In the genomic region with DNA sequence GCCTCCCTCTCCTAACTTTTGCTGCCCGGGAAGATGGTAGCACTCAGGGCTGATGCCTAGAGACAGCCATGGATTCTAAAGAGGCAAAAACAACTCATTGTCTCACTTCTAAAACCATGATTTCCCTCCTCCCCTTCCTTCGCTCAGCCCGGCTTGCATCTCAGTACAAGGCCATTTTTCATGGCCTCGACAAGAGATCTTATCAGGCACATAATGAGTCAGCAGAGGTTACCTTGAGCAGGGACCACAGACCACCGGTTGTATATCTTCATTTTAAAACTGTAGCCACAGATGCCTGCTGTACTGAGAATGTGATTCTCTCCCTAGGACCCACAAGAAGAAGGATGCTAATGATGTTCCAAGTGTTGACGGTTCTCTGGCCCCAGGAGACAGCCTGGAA, we compare ENCODE assay signal across 34 cellular contexts.
"Had no signal": no experiment of that assay in that cellular context is flagged by ENCODE, and none has a peak within 500 bp of the region (broad histone marks: within the 10 kb centered on the region; RNA-seq: fewer than 3 reads in every experiment).

No MANE protein-coding gene starts in this region.

- H3K9me3 ChIP-seq: ascending aorta, colonic mucosa, esophagus squamous epithelium had no signal

- FAIRE-seq: endometrium, endothelial cell of umbilical vein had no signal

- ATAC-seq: activated CD4-positive, alpha-beta T cell treated with anti-CD3 and anti-CD28 coated beads for 36 hours; activated CD4-positive, CD25-positive, alpha-beta regulatory T cell treated with anti-CD3 and anti-CD28 coated beads, Interleukin-2, amount 50 U/mL, for 24 hours; activated naive CD4-positive, alpha-beta T cell treated with anti-CD3 and anti-CD28 coated beads, Interleukin-2, amount 50 U/mL, for 72 hours; gastroesophageal sphincter; heart right ventricle; T-helper 17 cell had no signal

- H3K4me3 ChIP-seq: ascending aorta, breast epithelium, cardiac muscle cell, colonic mucosa, esophagus squamous epithelium, gastroesophageal sphincter, heart right ventricle had no signal

- H3K9me3 Mint-ChIP-seq: activated B cell treated with CpG ODN at 0.5 μM for 24 hours; activated CD4-positive, alpha-beta memory T cell treated with anti-CD3 and anti-CD28 coated beads, Interleukin-2, amount 10 ng/mL, durations not matched to agents 7 days and 5 days; activated CD4-positive, alpha-beta T cell treated with anti-CD3 and anti-CD28 coated beads, Interleukin-2, amount 10 ng/mL, durations not matched to agents 24 days and 14 days; activated T-helper 1 cell treated with anti-CD3 and anti-CD28 coated beads, Interleukin-12 subunit alpha, Interleukin-12 subunit beta, Interleukin-2, Interleukin-4 antibody, amounts not matched to agents 30 ng/mL and 10 ng/mL and 1 ng/mL, durations not matched to agents 14 hours and 24 hours and 36 hours; activated T-helper 2 cell treated with anti-CD3 and anti-CD28 coated beads, Interferon-gamma antibody, Interleukin-2, Interleukin-4, amounts not matched to agents 10 μg/mL and 5 μg/mL and 100 μg/mL, durations not matched to agents 14 hours and 24 hours and 36 hours; T-helper 2 cell treated with Interferon-gamma antibody and Interleukin-4, amounts not matched to agents 5 μg/mL and 100 μg/mL, for 36 hours had no signal

- DNase-seq: activated B cell treated with CpG ODN at 0.5 μM for 24 hours; activated CD4-positive, alpha-beta memory T cell treated with anti-CD3 and anti-CD28 coated beads, Interleukin-2, amount 10 ng/mL, durations not matched to agents 7 days and 5 days; activated CD4-positive, alpha-beta T cell treated with anti-CD3 and anti-CD28 coated beads for 36 hours; activated CD4-positive, alpha-beta T cell treated with anti-CD3 and anti-CD28 coated beads, Interleukin-2, amount 10 ng/mL, durations not matched to agents 24 days and 14 days; activated gamma-delta T cell; activated naive CD4-positive, alpha-beta T cell; activated naive CD4-positive, alpha-beta T cell treated with anti-CD3 and anti-CD28 coated beads, Interleukin-2, amount 10 ng/mL, durations not matched to agents 7 days and 5 days; activated naive CD8-positive, alpha-beta T cell treated with anti-CD3 and anti-CD28 coated beads, Interleukin-2, amount 10 ng/mL, durations not matched to agents 7 days and 5 days; activated T-cell treated with anti-CD3 and anti-CD28 coated beads, Interleukin-2, amount 50 U/mL, for 1 hour; activated T-cell treated with anti-CD3 and anti-CD28 coated beads, Interleukin-2, amount 50 U/mL, for 48 hours; central memory CD4-positive, alpha-beta T cell; cerebellar nuclear complex; colonic mucosa; effector CD8-positive, alpha-beta T cell; esophagus squamous epithelium; foreskin melanocyte; heart right ventricle; T-helper 1 cell; T-helper 17 cell; T1000; WERI-Rb-1 had no signal

- H3K36me3 Mint-ChIP-seq: activated naive CD4-positive, alpha-beta T cell treated with anti-CD3 and anti-CD28 coated beads, Interleukin-2, amount 10 ng/mL, durations not matched to agents 7 days and 5 days; activated naive CD8-positive, alpha-beta T cell treated with anti-CD3 and anti-CD28 coated beads, Interleukin-2, amount 10 ng/mL, durations not matched to agents 7 days and 5 days; brain had no signal

- H3K4me3 Mint-ChIP-seq: activated B cell treated with CpG ODN at 0.5 μM for 24 hours; activated CD4-positive, alpha-beta memory T cell treated with anti-CD3 and anti-CD28 coated beads, Interleukin-2, amount 10 ng/mL, durations not matched to agents 7 days and 5 days; activated CD4-positive, alpha-beta T cell treated with anti-CD3 and anti-CD28 coated beads for 36 hours; activated CD4-positive, alpha-beta T cell treated with anti-CD3 and anti-CD28 coated beads, Interleukin-2, amount 10 ng/mL, durations not matched to agents 24 days and 14 days; activated naive CD4-positive, alpha-beta T cell treated with anti-CD3 and anti-CD28 coated beads, Interleukin-2, amount 10 ng/mL, durations not matched to agents 7 days and 5 days; activated naive CD8-positive, alpha-beta T cell treated with anti-CD3 and anti-CD28 coated beads, Interleukin-2, amount 10 ng/mL, durations not matched to agents 7 days and 5 days; activated T-helper 1 cell treated with anti-CD3 and anti-CD28 coated beads, Interleukin-12 subunit alpha, Interleukin-12 subunit beta, Interleukin-2, Interleukin-4 antibody, amounts not matched to agents 30 ng/mL and 10 ng/mL and 1 ng/mL, durations not matched to agents 14 hours and 24 hours and 36 hours; brain; T-helper 17 cell; T-helper 2 cell treated with Interferon-gamma antibody and Interleukin-4, amounts not matched to agents 5 μg/mL and 100 μg/mL, for 36 hours had no signal

- H3K4me1 Mint-ChIP-seq: activated B cell treated with CpG ODN at 0.5 μM for 24 hours; activated CD4-positive, alpha-beta memory T cell treated with anti-CD3 and anti-CD28 coated beads, Interleukin-2, amount 10 ng/mL, durations not matched to agents 7 days and 5 days; activated CD4-positive, alpha-beta T cell treated with anti-CD3 and anti-CD28 coated beads for 36 hours; activated CD4-positive, alpha-beta T cell treated with anti-CD3 and anti-CD28 coated beads, Interleukin-2, amount 10 ng/mL, durations not matched to agents 24 days and 14 days; activated naive CD4-positive, alpha-beta T cell treated with anti-CD3 and anti-CD28 coated beads, Interleukin-2, amount 10 ng/mL, durations not matched to agents 7 days and 5 days; T-helper 17 cell had no signal

- H3K36me3 ChIP-seq: ascending aorta, breast epithelium, cardiac muscle cell, colonic mucosa, esophagus squamous epithelium, gastroesophageal sphincter, heart right ventricle, WERI-Rb-1 had no signal

- H3K4me1 ChIP-seq: ascending aorta, breast epithelium, colonic mucosa, esophagus squamous epithelium, gastroesophageal sphincter, heart right ventricle had no signal

- H3K27ac ChIP-seq: ascending aorta, breast epithelium, cardiac muscle cell, colonic mucosa, epithelial cell of prostate, esophagus squamous epithelium, gastroesophageal sphincter, heart right ventricle, WERI-Rb-1 had no signal

- H3K27me3 Mint-ChIP-seq: activated B cell treated with CpG ODN at 0.5 μM for 24 hours; activated CD4-positive, alpha-beta memory T cell treated with anti-CD3 and anti-CD28 coated beads, Interleukin-2, amount 10 ng/mL, durations not matched to agents 7 days and 5 days; activated CD4-positive, alpha-beta T cell treated with anti-CD3 and anti-CD28 coated beads, Interleukin-2, amount 10 ng/mL, durations not matched to agents 24 days and 14 days; activated naive CD4-positive, alpha-beta T cell treated with anti-CD3 and anti-CD28 coated beads, Interleukin-2, amount 10 ng/mL, durations not matched to agents 7 days and 5 days; T-helper 17 cell had no signal

- H3K27ac Mint-ChIP-seq: activated B cell treated with CpG ODN at 0.5 μM for 24 hours; activated CD4-positive, alpha-beta memory T cell treated with anti-CD3 and anti-CD28 coated beads, Interleukin-2, amount 10 ng/mL, durations not matched to agents 7 days and 5 days; activated CD4-positive, alpha-beta T cell treated with anti-CD3 and anti-CD28 coated beads for 36 hours; activated CD4-positive, alpha-beta T cell treated with anti-CD3 and anti-CD28 coated beads, Interleukin-2, amount 10 ng/mL, durations not matched to agents 24 days and 14 days; activated naive CD4-positive, alpha-beta T cell treated with anti-CD3 and anti-CD28 coated beads, Interleukin-2, amount 10 ng/mL, durations not matched to agents 7 days and 5 days; activated naive CD4-positive, alpha-beta T cell treated with anti-CD3 and anti-CD28 coated beads, Interleukin-2, amount 50 U/mL, for 72 hours; activated naive CD8-positive, alpha-beta T cell treated with anti-CD3 and anti-CD28 coated beads, Interleukin-2, amount 10 ng/mL, durations not matched to agents 7 days and 5 days; activated T-helper 1 cell treated with anti-CD3 and anti-CD28 coated beads, Interleukin-12 subunit alpha, Interleukin-12 subunit beta, Interleukin-2, Interleukin-4 antibody, amounts not matched to agents 30 ng/mL and 10 ng/mL and 1 ng/mL, durations not matched to agents 14 hours and 24 hours and 36 hours; activated T-helper 2 cell treated with anti-CD3 and anti-CD28 coated beads, Interferon-gamma antibody, Interleukin-2, Interleukin-4, amounts not matched to agents 10 μg/mL and 5 μg/mL and 100 μg/mL, durations not matched to agents 14 hours and 24 hours and 36 hours; T-helper 17 cell; T-helper 2 cell treated with Interferon-gamma antibody and Interleukin-4, amounts not matched to agents 5 μg/mL and 100 μg/mL, for 36 hours had no signal

- H3K27me3 ChIP-seq: ascending aorta, cardiac muscle cell, colonic mucosa had no signal
